ENCODE assay signal across 11 cellular contexts in genomic region chr7:135938563-135938962, GRCh38. TPM values are rescaled to one million over a fixed set of nuclear protein-coding genes. Genes with fewer than 3 reads are reported as not detected.
A peak's percentile ranks its signal among the peaks of the same experiment; 100 is the strongest.
DNase-seq lines count a peak whose midpoint lies in the region; ATAC-seq lines count a peak whose summit lies in the region.
"Had no signal": no experiment of that assay in that cellular context is flagged by ENCODE, and none has a peak within 500 bp of the region (broad histone marks: within the 10 kb centered on the region; RNA-seq: fewer than 3 reads in every experiment).

No MANE protein-coding gene starts in this region.

- peak overlapping the region in 1 of 4 donors; percentile 8 for H3K4me3 Mint-ChIP-seq in CD4-positive, CD25-positive, alpha-beta regulatory T cell
- H3K4me3 Mint-ChIP-seq in naive thymus-derived CD8-positive, alpha-beta T cell, result peak overlapping the region in 2 of 10 donors; percentile 24 to 41
- H3K4me3 Mint-ChIP-seq: activated naive CD4-positive, alpha-beta T cell treated with anti-CD3 and anti-CD28 coated beads for 36 hours had no signal

- no peak overlapping the region for H3K27ac ChIP-seq in CD4-positive, CD25-positive, alpha-beta regulatory T cell (ENCODE audit: insufficient read depth, low read length, poor library complexity, severe bottlenecking)
- H3K27ac ChIP-seq: heart right ventricle, stomach had no signal

- H3K36me3 ChIP-seq in CD4-positive, CD25-positive, alpha-beta regulatory T cell (ENCODE audit: control insufficient read depth, insufficient read depth, low read length), result peaks cover 8% of the 10 kb centered on the region
- H3K36me3 ChIP-seq: stomach had no signal

- H3K9me3 Mint-ChIP-seq in CD4-positive, CD25-positive, alpha-beta regulatory T cell, result no peaks in the 10 kb centered on the region
- H3K9me3 Mint-ChIP-seq in naive thymus-derived CD8-positive, alpha-beta T cell, result no peaks in the 10 kb centered on the region
- H3K9me3 Mint-ChIP-seq: activated naive CD4-positive, alpha-beta T cell treated with anti-CD3 and anti-CD28 coated beads for 36 hours had no signal

- no peaks in the 10 kb centered on the region for H3K9me3 ChIP-seq in CD4-positive, CD25-positive, alpha-beta regulatory T cell (ENCODE audit: control insufficient read depth in 2 of 2, low read length in 2 of 2)
- H3K9me3 ChIP-seq: heart right ventricle, stomach had no signal

- no peaks in the 10 kb centered on the region for H3K27me3 Mint-ChIP-seq in CD4-positive, CD25-positive, alpha-beta regulatory T cell
- no peaks in the 10 kb centered on the region for H3K27me3 Mint-ChIP-seq in naive thymus-derived CD8-positive, alpha-beta T cell

- H3K27ac Mint-ChIP-seq in CD4-positive, CD25-positive, alpha-beta regulatory T cell, result peak overlapping the region; percentile 25 to 82 (median 49)
- H3K27ac Mint-ChIP-seq in naive thymus-derived CD8-positive, alpha-beta T cell, result peak overlapping the region in 4 of 10 donors; percentile 17 to 60 (median 42)
- H3K27ac Mint-ChIP-seq: activated naive CD4-positive, alpha-beta T cell treated with anti-CD3 and anti-CD28 coated beads for 36 hours had no signal

- H3K4me3 ChIP-seq in CD4-positive, CD25-positive, alpha-beta regulatory T cell (ENCODE audit: low read depth, low read length), result peak overlapping the region; percentile 29
- H3K4me3 ChIP-seq: heart right ventricle, stomach had no signal

- H3K4me1 Mint-ChIP-seq in CD4-positive, CD25-positive, alpha-beta regulatory T cell, result peaks cover 60 to 91% (median 76%) of the 10 kb centered on the region in 4 donors
- peaks cover 30 to 90% (median 79%) of the 10 kb centered on the region in 4 donors for H3K4me1 Mint-ChIP-seq in naive thymus-derived CD8-positive, alpha-beta T cell

- ATAC-seq in CD4-positive, CD25-positive, alpha-beta regulatory T cell (ENCODE audit: low read depth in 2 of 2), result no peak
- ATAC-seq in GM19023 (IDR thresholded peaks at IDR 0.05; ENCODE audit: unreplicated experiment) (peak; percentile 54), HG02588 (IDR thresholded peaks at IDR 0.05; ENCODE audit: unreplicated experiment) (peak; percentile 53), HG03558 (IDR thresholded peaks at IDR 0.05; ENCODE audit: extremely low read depth, unreplicated experiment) (peak; percentile 59)
- ATAC-seq in naive thymus-derived CD8-positive, alpha-beta T cell, result no peak

- peaks cover 34% of the 10 kb centered on the region for H3K4me1 ChIP-seq in CD4-positive, CD25-positive, alpha-beta regulatory T cell (ENCODE audit: control insufficient read depth, insufficient read depth, low read length, poor library complexity, severe bottlenecking)

- POLR2A ChIA-PET in naive thymus-derived CD8-positive, alpha-beta T cell (lab: Charles Lee), result no interaction called here

- H3K27me3 ChIP-seq in CD4-positive, CD25-positive, alpha-beta regulatory T cell (ENCODE audit: control insufficient read depth, insufficient read depth, low read length), result no peaks in the 10 kb centered on the region
- H3K27me3 ChIP-seq: heart right ventricle, stomach had no signal

- no peak for DNase-seq in CD4-positive, CD25-positive, alpha-beta regulatory T cell
- DNase-seq in NCI-H345 treated with DMSO at 0.1 percent for 48 hours (lab: John Stamatoyannopoulos, UW; ENCODE audit: unreplicated experiment) (no peak), RKO (ENCODE audit: low spot score) (no peak), HT-29 (ENCODE audit: low spot score) (no peak)
- DNase-seq in naive thymus-derived CD8-positive, alpha-beta T cell, result no peak
- DNase-seq: activated naive CD4-positive, alpha-beta T cell treated with anti-CD3 and anti-CD28 coated beads for 36 hours; heart right ventricle; stomach had no signal

- peaks cover 7% of the 10 kb centered on the region for H3K36me3 Mint-ChIP-seq in CD4-positive, CD25-positive, alpha-beta regulatory T cell
- H3K36me3 Mint-ChIP-seq in naive thymus-derived CD8-positive, alpha-beta T cell, result peaks cover 0 to 12% (median 0%) of the 10 kb centered on the region in 3 donors

RNA-seq across cellular contexts. Expression of gene MTPN, which starts 38.6 kb away (rescaled TPM):
- total RNA-seq in CD4-positive, CD25-positive, alpha-beta regulatory T cell, result 106 TPM
- polyA plus RNA-seq in CD4-positive, CD25-positive, alpha-beta regulatory T cell, result 100 to 1,000 TPM in 2 of 4 donors, 10 to 100 TPM in 2; 75.3 to 121 (median 97.4) TPM
- 67.9 and 74.3 TPM in 2 replicates for total RNA-seq in HT-29 (2014; rRNA removed; shearing (Covaris generic))
- total RNA-seq in naive thymus-derived CD8-positive, alpha-beta T cell, result 10 to 100 TPM; 71.4 to 74.1 TPM
- polyA plus RNA-seq in naive thymus-derived CD8-positive, alpha-beta T cell, result 100 to 1,000 TPM in 1 of 3 donors, 10 to 100 TPM in 2; 60.5 to 100 (median 86.2) TPM

Comparison
In these comparisons a context has a peak if more than half of its experiments do, and no peak if none do; other contexts are left out.
1. ATAC-seq: peak in GM19023 (single experiment), HG02588 (single experiment) and HG03558 (single experiment); none in CD4-positive, CD25-positive, alpha-beta regulatory T cell (0 of 2) and naive thymus-derived CD8-positive, alpha-beta T cell (0 of 2).